In genomic region chr16:57527610-57528360, GRCh38 we compare ENCODE assay signal across 1 cellular context.
TF ChIP-seq lines count a peak whose summit lies in the region.

No MANE protein-coding gene starts in this region.

TF ChIP-seq in IMR-90, 13 proteins besides CTCF, POLR2A, EP300 and RAD21:
- TF ChIP-seq, protein P1, sequence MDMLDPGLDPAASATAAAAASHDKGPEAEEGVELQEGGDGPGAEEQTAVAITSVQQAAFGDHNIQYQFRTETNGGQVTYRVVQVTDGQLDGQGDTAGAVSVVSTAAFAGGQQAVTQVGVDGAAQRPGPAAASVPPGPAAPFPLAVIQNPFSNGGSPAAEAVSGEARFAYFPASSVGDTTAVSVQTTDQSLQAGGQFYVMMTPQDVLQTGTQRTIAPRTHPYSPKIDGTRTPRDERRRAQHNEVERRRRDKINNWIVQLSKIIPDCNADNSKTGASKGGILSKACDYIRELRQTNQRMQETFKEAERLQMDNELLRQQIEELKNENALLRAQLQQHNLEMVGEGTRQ (IDR thresholded peaks at IDR 0.05; ENCODE audit: low read depth, low read length) = no peak
- no peak for TF ChIP-seq BHLHE40 (IDR thresholded peaks at IDR 0.05; ENCODE audit: low read depth, low read length)
- TF ChIP-seq RCOR1 (IDR thresholded peaks at IDR 0.05; ENCODE audit: insufficient replicate concordance, low read length) = no peak
- no peak for TF ChIP-seq MAFK (IDR thresholded peaks at IDR 0.05; ENCODE audit: low read depth, low read length)
- no peak for TF ChIP-seq SMC3 (IDR thresholded peaks at IDR 0.05; ENCODE audit: low read depth, low read length)
- TF ChIP-seq RFX5 (IDR thresholded peaks at IDR 0.05; ENCODE audit: low read depth, low read length) = no peak
- no peak for TF ChIP-seq MAZ (IDR thresholded peaks at IDR 0.05; ENCODE audit: borderline replicate concordance, low read depth, low read length)
- no peak for TF ChIP-seq MXI1 (IDR thresholded peaks at IDR 0.05; ENCODE audit: borderline replicate concordance, low read depth, low read length)
- TF ChIP-seq CEBPB (IDR thresholded peaks at IDR 0.05; ENCODE audit: low read depth, low read length) = no peak
- no peak for TF ChIP-seq ELK1 (IDR thresholded peaks at IDR 0.05; ENCODE audit: borderline replicate concordance, low read depth, low read length)
- TF ChIP-seq FOS (IDR thresholded peaks at IDR 0.05; ENCODE audit: low read depth, low read length) = no peak
- TF ChIP-seq CHD1 (IDR thresholded peaks at IDR 0.05; ENCODE audit: low read depth, low read length) = no peak
- TF ChIP-seq NFE2L2 (IDR thresholded peaks at IDR 0.05; ENCODE audit: low read depth, low read length) = no peak
